ENCODE assay signal across 24 cellular contexts in the genomic region with DNA sequence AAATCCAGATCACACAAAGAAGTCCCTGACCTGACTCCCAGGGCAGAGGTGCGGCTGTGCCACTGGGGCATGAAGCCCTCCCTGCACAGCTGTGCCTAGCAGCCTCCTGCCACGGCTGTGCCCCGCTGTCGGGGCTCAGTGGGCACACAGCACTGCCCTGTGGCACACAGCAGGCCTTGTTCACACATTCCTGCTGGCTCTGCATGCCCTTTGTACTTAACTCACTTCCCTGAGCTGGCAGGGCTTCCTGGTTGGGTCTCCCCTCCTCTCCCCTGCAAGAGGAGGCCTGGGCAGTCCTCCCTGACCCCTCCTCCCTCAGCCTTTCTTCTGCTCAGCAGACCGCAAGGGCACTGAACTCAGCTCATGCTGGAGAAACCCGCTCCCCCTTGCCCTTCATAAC. TPM values are rescaled to one million over a fixed set of nuclear protein-coding genes. Genes with fewer than 3 reads are reported as not detected.
"Had no signal": no experiment of that assay in that cellular context is flagged by ENCODE, and none has a peak within 500 bp of the region (broad histone marks: within the 10 kb centered on the region; RNA-seq: fewer than 3 reads in every experiment).

No MANE protein-coding gene starts in this region.

- H3K36me3 ChIP-seq: suprapubic skin, transverse colon, uterus had no signal

- H3K27me3 ChIP-seq: uterus had no signal

- H3K9me3 Mint-ChIP-seq: activated CD4-positive, alpha-beta T cell treated with anti-CD3 and anti-CD28 coated beads, Interleukin-2, amount 10 ng/mL, durations not matched to agents 7 days and 5 days; activated naive CD4-positive, alpha-beta T cell treated with anti-CD3 and anti-CD28 coated beads for 36 hours; activated T-cell treated with anti-CD3 and anti-CD28 coated beads, Interleukin-2, amount 50 U/mL, for 4 hours; nephron; stimulated activated naive CD8-positive, alpha-beta T cell treated with anti-CD3 and anti-CD28 coated beads, Interleukin-15, amount 100 ng/mL, for 72 hours had no signal

- H3K4me1 Mint-ChIP-seq: brain; nephron; stimulated activated naive CD8-positive, alpha-beta T cell treated with anti-CD3 and anti-CD28 coated beads, Interleukin-15, amount 100 ng/mL, for 72 hours had no signal

- FAIRE-seq: colon, keratinocyte had no signal

- DNase-seq: activated CD4-positive, alpha-beta T cell treated with anti-CD3 and anti-CD28 coated beads, Interleukin-2, amount 10 ng/mL, durations not matched to agents 7 days and 5 days; activated CD8-positive, alpha-beta memory T cell treated with anti-CD3 and anti-CD28 coated beads, Interleukin-2, amount 50 U/mL, for 4 hours; activated naive CD4-positive, alpha-beta T cell treated with anti-CD3 and anti-CD28 coated beads for 36 hours; activated T-cell treated with anti-CD3 and anti-CD28 coated beads, Interleukin-2, amount 50 U/mL, for 4 hours; anterior cingulate cortex; central memory CD4-positive, alpha-beta T cell; foreskin keratinocyte; glutamatergic neuron; left ventricle myocardium superior; mesendoderm; nucleus accumbens; retina; stimulated activated CD4-positive, alpha-beta T cell treated with anti-CD3 and anti-CD28 coated beads, Interleukin-2, amount 100 ng/mL, for 24 hours; stimulated activated naive CD8-positive, alpha-beta T cell treated with anti-CD3 and anti-CD28 coated beads, Interleukin-15, amount 100 ng/mL, for 72 hours; T1000; transverse colon; uterus had no signal

- H3K4me3 Mint-ChIP-seq: activated CD4-positive, alpha-beta T cell treated with anti-CD3 and anti-CD28 coated beads, Interleukin-2, amount 10 ng/mL, durations not matched to agents 7 days and 5 days; activated naive CD4-positive, alpha-beta T cell treated with anti-CD3 and anti-CD28 coated beads for 36 hours; activated T-cell treated with anti-CD3 and anti-CD28 coated beads, Interleukin-2, amount 50 U/mL, for 4 hours; brain; nephron; stimulated activated naive CD8-positive, alpha-beta T cell treated with anti-CD3 and anti-CD28 coated beads, Interleukin-15, amount 100 ng/mL, for 72 hours had no signal

- H3K27ac ChIP-seq: foreskin keratinocyte, suprapubic skin, transverse colon, uterus had no signal

- H3K27ac Mint-ChIP-seq: activated CD4-positive, alpha-beta T cell treated with anti-CD3 and anti-CD28 coated beads, Interleukin-2, amount 10 ng/mL, durations not matched to agents 7 days and 5 days; activated naive CD4-positive, alpha-beta T cell treated with anti-CD3 and anti-CD28 coated beads for 36 hours; brain; nephron; stimulated activated naive CD8-positive, alpha-beta T cell treated with anti-CD3 and anti-CD28 coated beads, Interleukin-15, amount 100 ng/mL, for 72 hours had no signal

- ATAC-seq: activated T-cell treated with anti-CD3 and anti-CD28 coated beads, Interleukin-2, amount 50 U/mL, for 4 hours; foreskin keratinocyte; left ventricle myocardium superior; stimulated activated naive CD8-positive, alpha-beta T cell treated with anti-CD3 and anti-CD28 coated beads, Interleukin-15, amount 100 ng/mL, for 72 hours had no signal

- H3K9me3 ChIP-seq: suprapubic skin, transverse colon, uterus had no signal

- H3K36me3 Mint-ChIP-seq: brain had no signal

- H3K4me3 ChIP-seq: suprapubic skin, transverse colon, uterus had no signal

- H3K4me1 ChIP-seq: foreskin keratinocyte, suprapubic skin, uterus had no signal

RNA-seq across cellular contexts. Expression of a gene that starts 14.8 kb away (rescaled TPM):
- total RNA-seq: activated CD4-positive, alpha-beta T cell treated with anti-CD3 and anti-CD28 coated beads, Interleukin-2, amount 10 ng/mL, durations not matched to agents 7 days and 5 days; activated naive CD4-positive, alpha-beta T cell treated with anti-CD3 and anti-CD28 coated beads for 36 hours; epithelial cell of proximal tubule; foreskin keratinocyte; left ventricle myocardium superior; T-helper 1 cell treated with Interleukin-12 subunit alpha and Interleukin-12 subunit beta and Interleukin-4 antibody, amounts not matched to agents 30 ng/mL and 1 ng/mL, for 36 hours; uterus had no signal
- polyA plus RNA-seq: foreskin keratinocyte, keratinocyte had no signal
